ENCODE assay signal across 1 cellular context in the genomic region with DNA sequence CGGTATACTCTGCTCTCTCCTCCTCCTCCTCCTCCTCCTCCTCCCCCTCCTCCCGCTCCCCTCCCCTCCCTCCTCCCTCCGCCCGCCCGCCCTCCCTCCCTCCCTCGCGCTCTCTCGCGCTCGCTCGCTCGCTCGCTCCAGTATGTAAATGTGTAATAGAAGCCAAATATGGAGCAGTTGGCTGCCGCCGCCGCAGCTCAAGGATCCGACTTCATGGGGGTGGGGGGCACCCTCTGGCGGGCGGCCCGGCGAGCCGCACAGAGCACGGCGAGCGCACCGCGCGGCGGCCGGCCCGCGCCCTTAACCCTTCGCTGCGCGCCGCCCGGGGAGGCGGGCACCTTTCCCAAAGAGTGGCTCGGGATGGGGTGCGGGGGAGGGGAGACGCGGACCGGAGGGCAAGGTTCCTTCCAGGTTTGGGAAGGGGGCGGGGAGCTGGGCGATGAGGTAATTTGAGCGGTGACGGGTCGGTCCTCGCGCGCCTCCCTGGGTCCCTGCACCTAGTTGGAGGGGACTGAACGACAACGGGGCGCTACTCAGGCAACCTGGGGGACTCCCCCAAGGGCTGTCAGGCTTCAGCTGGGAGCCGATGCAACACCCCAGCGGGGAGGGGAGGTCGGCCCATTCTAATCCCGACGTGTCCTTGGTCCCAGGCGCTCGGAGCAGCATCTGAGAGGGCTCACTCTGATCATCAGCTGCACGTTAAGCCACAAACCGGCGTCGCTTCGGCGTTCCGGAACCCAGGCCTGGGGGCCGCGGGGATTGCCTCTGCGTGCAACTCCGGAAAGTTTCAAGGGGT.
A peak's percentile ranks its signal among the peaks of the same experiment; 100 is the strongest.
TF ChIP-seq lines count a peak whose summit lies in the region.

No MANE protein-coding gene starts in this region.

TF ChIP-seq in HepG2, 621 proteins besides CTCF, POLR2A, EP300 and RAD21 (continued from another document and continues in another):
- TF ChIP-seq, protein P1, sequence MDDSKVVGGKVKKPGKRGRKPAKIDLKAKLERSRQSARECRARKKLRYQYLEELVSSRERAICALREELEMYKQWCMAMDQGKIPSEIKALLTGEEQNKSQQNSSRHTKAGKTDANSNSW (CRISPR knock-in tag; IDR thresholded peaks at IDR 0.05; ENCODE audit: borderline replicate concordance) = no peak
- TF ChIP-seq ZNF367 (CRISPR knock-in tag; IDR thresholded peaks at IDR 0.05; ENCODE audit: borderline replicate concordance) = no peak
- peak; percentile 84; the same call in 1 of the 2 replicates for TF ChIP-seq ZNF335 (CRISPR knock-in tag; IDR thresholded peaks at IDR 0.05)
- TF ChIP-seq STAG1 (CRISPR knock-in tag; IDR thresholded peaks at IDR 0.05) = peak; percentile 67
- no peak for TF ChIP-seq ZFP41 (CRISPR knock-in tag; IDR thresholded peaks at IDR 0.05; ENCODE audit: borderline replicate concordance)
- TF ChIP-seq ATF7 (IDR thresholded peaks at IDR 0.05) = peak; percentile 34; the same call in 1 of the 2 replicates
- peak; percentile 79; the same call in 1 of the 2 replicates for TF ChIP-seq ATF7 (CRISPR knock-in tag; IDR thresholded peaks at IDR 0.05)
- TF ChIP-seq, protein P2, sequence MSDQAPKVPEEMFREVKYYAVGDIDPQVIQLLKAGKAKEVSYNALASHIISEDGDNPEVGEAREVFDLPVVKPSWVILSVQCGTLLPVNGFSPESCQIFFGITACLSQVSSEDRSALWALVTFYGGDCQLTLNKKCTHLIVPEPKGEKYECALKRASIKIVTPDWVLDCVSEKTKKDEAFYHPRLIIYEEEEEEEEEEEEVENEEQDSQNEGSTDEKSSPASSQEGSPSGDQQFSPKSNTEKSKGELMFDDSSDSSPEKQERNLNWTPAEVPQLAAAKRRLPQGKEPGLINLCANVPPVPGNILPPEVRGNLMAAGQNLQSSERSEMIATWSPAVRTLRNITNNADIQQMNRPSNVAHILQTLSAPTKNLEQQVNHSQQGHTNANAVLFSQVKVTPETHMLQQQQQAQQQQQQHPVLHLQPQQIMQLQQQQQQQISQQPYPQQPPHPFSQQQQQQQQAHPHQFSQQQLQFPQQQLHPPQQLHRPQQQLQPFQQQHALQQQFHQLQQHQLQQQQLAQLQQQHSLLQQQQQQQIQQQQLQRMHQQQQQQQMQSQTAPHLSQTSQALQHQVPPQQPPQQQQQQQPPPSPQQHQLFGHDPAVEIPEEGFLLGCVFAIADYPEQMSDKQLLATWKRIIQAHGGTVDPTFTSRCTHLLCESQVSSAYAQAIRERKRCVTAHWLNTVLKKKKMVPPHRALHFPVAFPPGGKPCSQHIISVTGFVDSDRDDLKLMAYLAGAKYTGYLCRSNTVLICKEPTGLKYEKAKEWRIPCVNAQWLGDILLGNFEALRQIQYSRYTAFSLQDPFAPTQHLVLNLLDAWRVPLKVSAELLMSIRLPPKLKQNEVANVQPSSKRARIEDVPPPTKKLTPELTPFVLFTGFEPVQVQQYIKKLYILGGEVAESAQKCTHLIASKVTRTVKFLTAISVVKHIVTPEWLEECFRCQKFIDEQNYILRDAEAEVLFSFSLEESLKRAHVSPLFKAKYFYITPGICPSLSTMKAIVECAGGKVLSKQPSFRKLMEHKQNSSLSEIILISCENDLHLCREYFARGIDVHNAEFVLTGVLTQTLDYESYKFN (CRISPR knock-in tag; conservative IDR thresholded peaks at IDR 0.05) = 0 out of 2 replicates have a peak, but pooled peaks have one; percentile 40
- no peak for TF ChIP-seq ZBTB21 (CRISPR knock-in tag; IDR thresholded peaks at IDR 0.05)
- TF ChIP-seq KDM5B (CRISPR knock-in tag; IDR thresholded peaks at IDR 0.05; ENCODE audit: borderline replicate concordance) = peak; percentile 82
- no peak; the same call in 1 of the 2 replicates for TF ChIP-seq ZNF879 (CRISPR knock-in tag; IDR thresholded peaks at IDR 0.05)
- no peak for TF ChIP-seq NFKB2 (CRISPR knock-in tag; IDR thresholded peaks at IDR 0.05; ENCODE audit: borderline replicate concordance)
- no peak; the same call in 1 of the 2 replicates for TF ChIP-seq ELF4 (CRISPR knock-in tag; IDR thresholded peaks at IDR 0.05; ENCODE audit: borderline replicate concordance)
- no peak for TF ChIP-seq ZNF570 (CRISPR knock-in tag; IDR thresholded peaks at IDR 0.05; ENCODE audit: borderline replicate concordance)
- no peak for TF ChIP-seq MAFK (conservative IDR thresholded peaks at IDR 0.05 in 1 of 2, IDR thresholded peaks at IDR 0.05 in 1 of 2; ENCODE audit: low read length in 2 of 2)
- TF ChIP-seq MATR3 (CRISPR knock-in tag; IDR thresholded peaks at IDR 0.05) = no peak
- peak; percentile 75 for TF ChIP-seq SIX1 (CRISPR knock-in tag; IDR thresholded peaks at IDR 0.05; ENCODE audit: borderline replicate concordance)
- TF ChIP-seq, protein P3, sequence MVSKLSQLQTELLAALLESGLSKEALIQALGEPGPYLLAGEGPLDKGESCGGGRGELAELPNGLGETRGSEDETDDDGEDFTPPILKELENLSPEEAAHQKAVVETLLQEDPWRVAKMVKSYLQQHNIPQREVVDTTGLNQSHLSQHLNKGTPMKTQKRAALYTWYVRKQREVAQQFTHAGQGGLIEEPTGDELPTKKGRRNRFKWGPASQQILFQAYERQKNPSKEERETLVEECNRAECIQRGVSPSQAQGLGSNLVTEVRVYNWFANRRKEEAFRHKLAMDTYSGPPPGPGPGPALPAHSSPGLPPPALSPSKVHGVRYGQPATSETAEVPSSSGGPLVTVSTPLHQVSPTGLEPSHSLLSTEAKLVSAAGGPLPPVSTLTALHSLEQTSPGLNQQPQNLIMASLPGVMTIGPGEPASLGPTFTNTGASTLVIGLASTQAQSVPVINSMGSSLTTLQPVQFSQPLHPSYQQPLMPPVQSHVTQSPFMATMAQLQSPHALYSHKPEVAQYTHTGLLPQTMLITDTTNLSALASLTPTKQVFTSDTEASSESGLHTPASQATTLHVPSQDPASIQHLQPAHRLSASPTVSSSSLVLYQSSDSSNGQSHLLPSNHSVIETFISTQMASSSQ (IDR thresholded peaks at IDR 0.05; ENCODE audit: low read depth) = no peak
- TF ChIP-seq, protein P3 (CRISPR knock-in tag; IDR thresholded peaks at IDR 0.05; ENCODE audit: borderline replicate concordance) = 0 out of 2 replicates have a peak, but pooled peaks have one; percentile 46
- TF ChIP-seq ZNF274 (CRISPR knock-in tag; IDR thresholded peaks at IDR 0.05) = no peak
- no peak for TF ChIP-seq XBP1 (CRISPR knock-in tag; IDR thresholded peaks at IDR 0.05)
- peak; percentile 59 for TF ChIP-seq GATAD1 (CRISPR knock-in tag; IDR thresholded peaks at IDR 0.05)
- TF ChIP-seq, protein P4, sequence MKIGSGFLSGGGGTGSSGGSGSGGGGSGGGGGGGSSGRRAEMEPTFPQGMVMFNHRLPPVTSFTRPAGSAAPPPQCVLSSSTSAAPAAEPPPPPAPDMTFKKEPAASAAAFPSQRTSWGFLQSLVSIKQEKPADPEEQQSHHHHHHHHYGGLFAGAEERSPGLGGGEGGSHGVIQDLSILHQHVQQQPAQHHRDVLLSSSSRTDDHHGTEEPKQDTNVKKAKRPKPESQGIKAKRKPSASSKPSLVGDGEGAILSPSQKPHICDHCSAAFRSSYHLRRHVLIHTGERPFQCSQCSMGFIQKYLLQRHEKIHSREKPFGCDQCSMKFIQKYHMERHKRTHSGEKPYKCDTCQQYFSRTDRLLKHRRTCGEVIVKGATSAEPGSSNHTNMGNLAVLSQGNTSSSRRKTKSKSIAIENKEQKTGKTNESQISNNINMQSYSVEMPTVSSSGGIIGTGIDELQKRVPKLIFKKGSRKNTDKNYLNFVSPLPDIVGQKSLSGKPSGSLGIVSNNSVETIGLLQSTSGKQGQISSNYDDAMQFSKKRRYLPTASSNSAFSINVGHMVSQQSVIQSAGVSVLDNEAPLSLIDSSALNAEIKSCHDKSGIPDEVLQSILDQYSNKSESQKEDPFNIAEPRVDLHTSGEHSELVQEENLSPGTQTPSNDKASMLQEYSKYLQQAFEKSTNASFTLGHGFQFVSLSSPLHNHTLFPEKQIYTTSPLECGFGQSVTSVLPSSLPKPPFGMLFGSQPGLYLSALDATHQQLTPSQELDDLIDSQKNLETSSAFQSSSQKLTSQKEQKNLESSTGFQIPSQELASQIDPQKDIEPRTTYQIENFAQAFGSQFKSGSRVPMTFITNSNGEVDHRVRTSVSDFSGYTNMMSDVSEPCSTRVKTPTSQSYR (CRISPR knock-in tag; IDR thresholded peaks at IDR 0.05; ENCODE audit: borderline replicate concordance) = peak; percentile 93
- no peak for TF ChIP-seq ZNF484 (CRISPR knock-in tag; IDR thresholded peaks at IDR 0.05; ENCODE audit: borderline replicate concordance, low read depth)
- no peak for TF ChIP-seq FOSL1 (CRISPR knock-in tag; IDR thresholded peaks at IDR 0.05; ENCODE audit: borderline replicate concordance)
- peak; percentile 54; the same call in 1 of the 2 replicates for TF ChIP-seq TMF1 (CRISPR knock-in tag; IDR thresholded peaks at IDR 0.05; ENCODE audit: low read depth)
- TF ChIP-seq SAP130 (CRISPR knock-in tag; IDR thresholded peaks at IDR 0.05; ENCODE audit: low read depth) = peak; percentile 80
- 0 out of 2 replicates have a peak, but pooled peaks have one; percentile 61 for TF ChIP-seq KLF15 (CRISPR knock-in tag; IDR thresholded peaks at IDR 0.05; ENCODE audit: borderline replicate concordance)
- TF ChIP-seq, protein P5, sequence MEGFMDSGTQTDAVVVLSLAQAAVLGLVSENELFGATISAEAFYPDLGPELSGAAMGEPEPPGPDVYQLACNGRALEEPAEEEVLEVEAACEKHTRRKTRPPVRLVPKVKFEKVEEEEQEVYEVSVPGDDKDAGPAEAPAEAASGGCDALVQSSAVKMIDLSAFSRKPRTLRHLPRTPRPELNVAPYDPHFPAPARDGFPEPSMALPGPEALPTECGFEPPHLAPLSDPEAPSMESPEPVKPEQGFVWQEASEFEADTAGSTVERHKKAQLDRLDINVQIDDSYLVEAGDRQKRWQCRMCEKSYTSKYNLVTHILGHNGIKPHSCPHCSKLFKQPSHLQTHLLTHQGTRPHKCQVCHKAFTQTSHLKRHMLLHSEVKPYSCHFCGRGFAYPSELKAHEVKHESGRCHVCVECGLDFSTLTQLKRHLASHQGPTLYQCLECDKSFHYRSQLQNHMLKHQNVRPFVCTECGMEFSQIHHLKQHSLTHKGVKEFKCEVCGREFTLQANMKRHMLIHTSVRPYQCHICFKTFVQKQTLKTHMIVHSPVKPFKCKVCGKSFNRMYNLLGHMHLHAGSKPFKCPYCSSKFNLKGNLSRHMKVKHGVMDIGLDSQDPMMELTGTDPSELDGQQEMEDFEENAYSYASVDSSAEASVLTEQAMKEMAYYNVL (CRISPR knock-in tag; IDR thresholded peaks at IDR 0.05; ENCODE audit: borderline replicate concordance) = peak; percentile 66; the same call in 1 of the 2 replicates
- peak; percentile 43; the same call in 1 of the 2 replicates for TF ChIP-seq ZMAT3 (CRISPR knock-in tag; conservative IDR thresholded peaks at IDR 0.05)
- no peak for TF ChIP-seq NFYB (CRISPR knock-in tag; IDR thresholded peaks at IDR 0.05)
- peak in 1 of 2 experiments; percentile 68; a peak in 1 of 4 replicates for TF ChIP-seq KLF16 (CRISPR knock-in tag; IDR thresholded peaks at IDR 0.05)
- no peak for TF ChIP-seq SIN3A (IDR thresholded peaks at IDR 0.05; ENCODE audit: borderline replicate concordance, low read depth, low read length)
- TF ChIP-seq NONO (IDR thresholded peaks at IDR 0.05) = no peak
- TF ChIP-seq NONO (CRISPR knock-in tag; conservative IDR thresholded peaks at IDR 0.05) = peak; percentile 70; the same call in 1 of the 2 replicates
- no peak for TF ChIP-seq ZNF878 (CRISPR knock-in tag; IDR thresholded peaks at IDR 0.05)
- no peak for TF ChIP-seq RFX1 (IDR thresholded peaks at IDR 0.05)
- TF ChIP-seq, protein P6, sequence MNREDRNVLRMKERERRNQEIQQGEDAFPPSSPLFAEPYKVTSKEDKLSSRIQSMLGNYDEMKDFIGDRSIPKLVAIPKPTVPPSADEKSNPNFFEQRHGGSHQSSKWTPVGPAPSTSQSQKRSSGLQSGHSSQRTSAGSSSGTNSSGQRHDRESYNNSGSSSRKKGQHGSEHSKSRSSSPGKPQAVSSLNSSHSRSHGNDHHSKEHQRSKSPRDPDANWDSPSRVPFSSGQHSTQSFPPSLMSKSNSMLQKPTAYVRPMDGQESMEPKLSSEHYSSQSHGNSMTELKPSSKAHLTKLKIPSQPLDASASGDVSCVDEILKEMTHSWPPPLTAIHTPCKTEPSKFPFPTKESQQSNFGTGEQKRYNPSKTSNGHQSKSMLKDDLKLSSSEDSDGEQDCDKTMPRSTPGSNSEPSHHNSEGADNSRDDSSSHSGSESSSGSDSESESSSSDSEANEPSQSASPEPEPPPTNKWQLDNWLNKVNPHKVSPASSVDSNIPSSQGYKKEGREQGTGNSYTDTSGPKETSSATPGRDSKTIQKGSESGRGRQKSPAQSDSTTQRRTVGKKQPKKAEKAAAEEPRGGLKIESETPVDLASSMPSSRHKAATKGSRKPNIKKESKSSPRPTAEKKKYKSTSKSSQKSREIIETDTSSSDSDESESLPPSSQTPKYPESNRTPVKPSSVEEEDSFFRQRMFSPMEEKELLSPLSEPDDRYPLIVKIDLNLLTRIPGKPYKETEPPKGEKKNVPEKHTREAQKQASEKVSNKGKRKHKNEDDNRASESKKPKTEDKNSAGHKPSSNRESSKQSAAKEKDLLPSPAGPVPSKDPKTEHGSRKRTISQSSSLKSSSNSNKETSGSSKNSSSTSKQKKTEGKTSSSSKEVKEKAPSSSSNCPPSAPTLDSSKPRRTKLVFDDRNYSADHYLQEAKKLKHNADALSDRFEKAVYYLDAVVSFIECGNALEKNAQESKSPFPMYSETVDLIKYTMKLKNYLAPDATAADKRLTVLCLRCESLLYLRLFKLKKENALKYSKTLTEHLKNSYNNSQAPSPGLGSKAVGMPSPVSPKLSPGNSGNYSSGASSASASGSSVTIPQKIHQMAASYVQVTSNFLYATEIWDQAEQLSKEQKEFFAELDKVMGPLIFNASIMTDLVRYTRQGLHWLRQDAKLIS (CRISPR knock-in tag; IDR thresholded peaks at IDR 0.05) = no peak
- peak; percentile 87 for TF ChIP-seq RBFOX2 (IDR thresholded peaks at IDR 0.05; ENCODE audit: low read depth, low read length)
- TF ChIP-seq, protein P7, sequence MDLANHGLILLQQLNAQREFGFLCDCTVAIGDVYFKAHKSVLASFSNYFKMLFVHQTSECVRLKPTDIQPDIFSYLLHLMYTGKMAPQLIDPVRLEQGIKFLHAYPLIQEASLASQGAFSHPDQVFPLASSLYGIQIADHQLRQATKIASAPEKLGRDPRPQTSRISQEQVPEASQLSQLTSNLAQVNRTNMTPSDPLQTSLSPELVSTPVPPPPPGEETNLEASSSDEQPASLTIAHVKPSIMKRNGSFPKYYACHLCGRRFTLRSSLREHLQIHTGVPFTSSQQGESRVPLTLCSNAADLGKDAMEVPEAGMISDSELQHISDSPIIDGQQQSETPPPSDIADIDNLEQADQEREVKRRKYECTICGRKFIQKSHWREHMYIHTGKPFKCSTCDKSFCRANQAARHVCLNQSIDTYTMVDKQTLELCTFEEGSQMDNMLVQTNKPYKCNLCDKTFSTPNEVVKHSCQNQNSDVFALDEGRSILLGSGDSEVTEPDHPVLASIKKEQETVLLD (CRISPR knock-in tag; IDR thresholded peaks at IDR 0.05; ENCODE audit: low read depth) = peak; percentile 89
- peak; percentile 75 for TF ChIP-seq IKZF4 (CRISPR knock-in tag; IDR thresholded peaks at IDR 0.05; ENCODE audit: borderline replicate concordance, low read depth, not compliant biosample characterization)
